10 cellular contexts compared by ENCODE assay signal in the genomic region with DNA sequence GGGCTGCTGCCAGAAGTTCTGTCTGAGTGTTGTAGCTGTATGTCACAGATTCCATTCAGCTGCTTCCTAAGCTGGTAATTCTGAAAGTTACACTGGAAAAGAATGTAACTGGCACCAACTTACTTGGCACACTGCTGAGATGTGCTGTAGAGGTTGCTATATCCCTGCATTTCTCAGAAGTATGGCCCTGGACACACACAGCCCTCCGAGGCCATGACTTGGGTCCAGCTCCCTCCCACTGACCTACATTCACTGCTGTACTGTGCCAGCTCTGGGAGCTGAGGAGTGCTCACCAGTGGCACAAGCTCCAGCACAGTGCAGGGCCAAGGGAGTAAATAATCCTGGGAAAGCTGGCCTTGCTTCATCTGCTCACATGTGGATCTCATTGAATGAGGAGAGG. TPM values are rescaled to one million over a fixed set of nuclear protein-coding genes. Genes with fewer than 3 reads are reported as not detected.
DNase-seq lines count a peak whose midpoint lies in the region; ATAC-seq, FAIRE-seq and TF ChIP-seq lines count a peak whose summit lies in the region.
"Had no signal": no experiment of that assay in that cellular context is flagged by ENCODE, and none has a peak within 500 bp of the region (broad histone marks: within the 10 kb centered on the region; RNA-seq: fewer than 3 reads in every experiment).

No MANE protein-coding gene starts in this region.

- no peaks in the 10 kb centered on the region for H3K4me1 Mint-ChIP-seq in progenitor cell of endocrine pancreas (ENCODE audit: low read depth)

- no peak for TF ChIP-seq CTCF in adrenal gland (IDR thresholded peaks at IDR 0.05)
- TF ChIP-seq CTCF in omental fat pad (IDR thresholded peaks at IDR 0.05), result no peak
- no peak for TF ChIP-seq CTCF in upper lobe of left lung (IDR thresholded peaks at IDR 0.05)
- TF ChIP-seq CTCF in progenitor cell of endocrine pancreas (IDR thresholded peaks at IDR 0.05; ENCODE audit: unreplicated experiment), result no peak

- WGBS in adrenal gland, 4 donors, result 18 to 60% (median 35%) methylated on average over 1 of the region's 1 CpG
- 78% methylated on average over 1 of the region's 1 CpG; no CpG with 5 or more reads in 1 of the 2 donors for WGBS in upper lobe of left lung, 2 donors

- H3K27me3 ChIP-seq in adrenal gland, result no peaks in the 10 kb centered on the region
- no peaks in the 10 kb centered on the region for H3K27me3 ChIP-seq in upper lobe of left lung
- H3K27me3 ChIP-seq: Peyer's patch had no signal

- H3K27ac Mint-ChIP-seq in progenitor cell of endocrine pancreas, result no peak overlapping the region
- H3K27ac Mint-ChIP-seq: activated naive CD8-positive, alpha-beta T cell treated with anti-CD3 and anti-CD28 coated beads, Interleukin-2, amount 50 U/mL, for 24 hours had no signal

- TF ChIP-seq POLR2A in adrenal gland (IDR thresholded peaks at IDR 0.05) (peak in 1 of 2 donors; percentile 51), upper lobe of left lung (IDR thresholded peaks at IDR 0.05) (no peak)

- FAIRE-seq in GM19239 (lab: Jason Lieb, UNC), result no peak
- FAIRE-seq: keratinocyte had no signal

- peak; percentile 78 for ATAC-seq in omental fat pad (ENCODE audit: low FRiP score)
- peak; percentile 49 to 68 for ATAC-seq in upper lobe of left lung (ENCODE audit: low FRiP score in 2 of 2)
- ATAC-seq: activated naive CD8-positive, alpha-beta T cell treated with anti-CD3 and anti-CD28 coated beads, Interleukin-2, amount 50 U/mL, for 24 hours had no signal

- H3K27ac ChIP-seq in adrenal gland, result peak overlapping the region; percentile 2 to 81 (median 60)
- H3K27ac ChIP-seq in upper lobe of left lung, result peak overlapping the region in 1 of 4 donors; percentile 0

- H3K36me3 ChIP-seq in adrenal gland (replicated peaks in 1 of 2), result peaks cover 0 to 26% of the 10 kb centered on the region in 2 donors
- H3K36me3 ChIP-seq in upper lobe of left lung, result peaks cover 7 to 86% (median 53%) of the 10 kb centered on the region in 4 donors

- no peaks in the 10 kb centered on the region for H3K27me3 Mint-ChIP-seq in progenitor cell of endocrine pancreas
- H3K27me3 Mint-ChIP-seq: activated naive CD8-positive, alpha-beta T cell treated with anti-CD3 and anti-CD28 coated beads, Interleukin-2, amount 50 U/mL, for 24 hours had no signal

- intact Hi-C loops in adrenal gland (cut with DNase I), result no loop called here

- H3K4me3 Mint-ChIP-seq in progenitor cell of endocrine pancreas (ENCODE audit: low read depth), result no peak overlapping the region
- H3K4me3 Mint-ChIP-seq: activated naive CD8-positive, alpha-beta T cell treated with anti-CD3 and anti-CD28 coated beads, Interleukin-2, amount 50 U/mL, for 24 hours had no signal

- H3K9me3 Mint-ChIP-seq in progenitor cell of endocrine pancreas (ENCODE audit: low read depth), result no peaks in the 10 kb centered on the region
- H3K9me3 Mint-ChIP-seq: activated naive CD8-positive, alpha-beta T cell treated with anti-CD3 and anti-CD28 coated beads, Interleukin-2, amount 50 U/mL, for 24 hours had no signal

- H3K4me3 ChIP-seq in adrenal gland, result no peak overlapping the region
- no peak overlapping the region for H3K4me3 ChIP-seq in upper lobe of left lung
- H3K4me3 ChIP-seq: Peyer's patch had no signal

- peak; percentile 85 to 95 (median 93) for DNase-seq in adrenal gland
- DNase-seq in fibroblast of the conjunctiva (ENCODE audit: low read depth), result peak; percentile 28
- no peak for DNase-seq in omental fat pad (ENCODE audit: low spot score)
- DNase-seq in upper lobe of left lung, result no peak
- no peak for DNase-seq in activated CD8-positive, alpha-beta memory T cell treated with anti-CD3 and anti-CD28 coated beads, Interleukin-2, amount 50 U/mL, for 4 hours
- DNase-seq in GM19239 (ENCODE audit: insufficient read length, low spot score), result no peak
- DNase-seq in progenitor cell of endocrine pancreas (ENCODE audit: low spot score, unreplicated experiment), result no peak
- DNase-seq: activated naive CD8-positive, alpha-beta T cell treated with anti-CD3 and anti-CD28 coated beads, Interleukin-2, amount 50 U/mL, for 24 hours; Peyer's patch had no signal

- H3K9me3 ChIP-seq in adrenal gland (replicated peaks in 1 of 3), result no peaks in the 10 kb centered on the region
- no peaks in the 10 kb centered on the region for H3K9me3 ChIP-seq in upper lobe of left lung
- H3K9me3 ChIP-seq: Peyer's patch had no signal

- H3K4me1 ChIP-seq in adrenal gland (replicated peaks in 1 of 2), result peaks cover 28 to 37% of the 10 kb centered on the region in 2 donors
- H3K4me1 ChIP-seq in upper lobe of left lung, result peaks cover 6 to 13% (median 10%) of the 10 kb centered on the region in 4 donors

- TF ChIP-seq EP300 in upper lobe of left lung (IDR thresholded peaks at IDR 0.05), result no peak

- peaks cover 15% of the 10 kb centered on the region for H3K36me3 Mint-ChIP-seq in progenitor cell of endocrine pancreas (ENCODE audit: insufficient read depth)

RNA-seq across cellular contexts. Expression of a gene that starts 25.8 kb away (rescaled TPM):
- 10 to 100 TPM in 1 of 8 donors, 1 to 10 TPM in 6, not detected in 1; 1.5 to 23.2 (median 5.6) TPM for total RNA-seq in adrenal gland
- 10 to 100 TPM in 1 of 3 donors, 1 to 10 TPM in 2; 1.7 to 26.7 (median 5.2) TPM for polyA plus RNA-seq in adrenal gland
- total RNA-seq in omental fat pad, result 1 to 10 TPM; 1.1 to 4.7 (median 2.7) TPM
- total RNA-seq in upper lobe of left lung, result 1 to 10 TPM in 4 of 6 donors, under 1 TPM in 2; 0.67 to 3.4 (median 1.1) TPM
- total RNA-seq in progenitor cell of endocrine pancreas, result 1.4 and 2.5 TPM in 2 replicates

RNA-seq across cellular contexts. Expression of a gene that starts 26.2 kb away (rescaled TPM):
- total RNA-seq in adrenal gland (10 to 100 TPM; 11.2 to 21.9 (median 17.3) TPM), omental fat pad (1 to 10 TPM; 8.0 to 9.5 (median 8.5) TPM), upper lobe of left lung (10 to 100 TPM in 5 of 6 donors, 1 to 10 TPM in 1; 10.0 to 17.8 (median 10.9) TPM), progenitor cell of endocrine pancreas (14.6 and 17.1 TPM in 2 replicates)
- polyA plus RNA-seq in adrenal gland, result 10 to 100 TPM in 2 of 3 donors, 1 to 10 TPM in 1; 9.1 to 20.5 (median 12.4) TPM

Comparison
In these comparisons a context has a peak if more than half of its experiments do, and no peak if none do; other contexts are left out.
1. DNase-seq: peak in adrenal gland (7 of 7) and fibroblast of the conjunctiva (single experiment); none in omental fat pad (single experiment), upper lobe of left lung (0 of 2), activated CD8-positive, alpha-beta memory T cell treated with anti-CD3 and anti-CD28 coated beads, Interleukin-2, amount 50 U/mL, for 4 hours (single experiment), GM19239 (single experiment) and progenitor cell of endocrine pancreas (single experiment).